In the genomic region with DNA sequence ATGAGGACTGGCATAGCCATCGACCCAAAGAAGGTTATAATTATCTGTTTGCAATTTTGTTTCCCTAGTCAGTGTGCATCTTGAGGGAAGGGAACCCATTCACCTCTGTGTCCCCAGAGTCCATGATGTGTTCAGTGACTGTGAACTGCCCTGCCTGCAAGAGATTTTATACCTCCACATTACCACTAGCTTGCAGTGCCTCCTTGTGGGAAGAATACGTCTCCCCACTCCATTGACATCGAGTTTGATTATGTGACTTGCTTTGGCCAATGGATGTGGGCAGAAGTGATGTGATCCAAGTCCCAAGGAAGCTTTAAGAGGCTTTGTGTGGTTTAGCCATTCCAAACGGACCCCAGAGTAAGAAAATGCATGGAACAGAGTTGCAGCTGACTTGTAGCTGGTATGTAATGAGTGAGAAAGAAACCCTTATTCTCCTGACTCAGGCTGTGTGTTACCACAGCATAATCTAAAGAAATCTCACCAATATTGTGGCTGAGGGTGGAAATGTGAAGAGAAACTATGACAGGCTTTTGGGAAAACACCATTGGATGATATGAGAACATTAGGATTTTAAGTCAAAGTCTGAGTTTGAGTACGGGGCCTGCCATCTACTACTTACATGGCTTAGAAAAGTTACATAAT, we compare ENCODE assay signal across 1 cellular context.
TF ChIP-seq lines count a peak whose summit lies in the region.

No MANE protein-coding gene starts in this region.

TF ChIP-seq in H1, 55 proteins besides CTCF, POLR2A, EP300 and RAD21 (continued from another document):
- TF ChIP-seq, protein P1, sequence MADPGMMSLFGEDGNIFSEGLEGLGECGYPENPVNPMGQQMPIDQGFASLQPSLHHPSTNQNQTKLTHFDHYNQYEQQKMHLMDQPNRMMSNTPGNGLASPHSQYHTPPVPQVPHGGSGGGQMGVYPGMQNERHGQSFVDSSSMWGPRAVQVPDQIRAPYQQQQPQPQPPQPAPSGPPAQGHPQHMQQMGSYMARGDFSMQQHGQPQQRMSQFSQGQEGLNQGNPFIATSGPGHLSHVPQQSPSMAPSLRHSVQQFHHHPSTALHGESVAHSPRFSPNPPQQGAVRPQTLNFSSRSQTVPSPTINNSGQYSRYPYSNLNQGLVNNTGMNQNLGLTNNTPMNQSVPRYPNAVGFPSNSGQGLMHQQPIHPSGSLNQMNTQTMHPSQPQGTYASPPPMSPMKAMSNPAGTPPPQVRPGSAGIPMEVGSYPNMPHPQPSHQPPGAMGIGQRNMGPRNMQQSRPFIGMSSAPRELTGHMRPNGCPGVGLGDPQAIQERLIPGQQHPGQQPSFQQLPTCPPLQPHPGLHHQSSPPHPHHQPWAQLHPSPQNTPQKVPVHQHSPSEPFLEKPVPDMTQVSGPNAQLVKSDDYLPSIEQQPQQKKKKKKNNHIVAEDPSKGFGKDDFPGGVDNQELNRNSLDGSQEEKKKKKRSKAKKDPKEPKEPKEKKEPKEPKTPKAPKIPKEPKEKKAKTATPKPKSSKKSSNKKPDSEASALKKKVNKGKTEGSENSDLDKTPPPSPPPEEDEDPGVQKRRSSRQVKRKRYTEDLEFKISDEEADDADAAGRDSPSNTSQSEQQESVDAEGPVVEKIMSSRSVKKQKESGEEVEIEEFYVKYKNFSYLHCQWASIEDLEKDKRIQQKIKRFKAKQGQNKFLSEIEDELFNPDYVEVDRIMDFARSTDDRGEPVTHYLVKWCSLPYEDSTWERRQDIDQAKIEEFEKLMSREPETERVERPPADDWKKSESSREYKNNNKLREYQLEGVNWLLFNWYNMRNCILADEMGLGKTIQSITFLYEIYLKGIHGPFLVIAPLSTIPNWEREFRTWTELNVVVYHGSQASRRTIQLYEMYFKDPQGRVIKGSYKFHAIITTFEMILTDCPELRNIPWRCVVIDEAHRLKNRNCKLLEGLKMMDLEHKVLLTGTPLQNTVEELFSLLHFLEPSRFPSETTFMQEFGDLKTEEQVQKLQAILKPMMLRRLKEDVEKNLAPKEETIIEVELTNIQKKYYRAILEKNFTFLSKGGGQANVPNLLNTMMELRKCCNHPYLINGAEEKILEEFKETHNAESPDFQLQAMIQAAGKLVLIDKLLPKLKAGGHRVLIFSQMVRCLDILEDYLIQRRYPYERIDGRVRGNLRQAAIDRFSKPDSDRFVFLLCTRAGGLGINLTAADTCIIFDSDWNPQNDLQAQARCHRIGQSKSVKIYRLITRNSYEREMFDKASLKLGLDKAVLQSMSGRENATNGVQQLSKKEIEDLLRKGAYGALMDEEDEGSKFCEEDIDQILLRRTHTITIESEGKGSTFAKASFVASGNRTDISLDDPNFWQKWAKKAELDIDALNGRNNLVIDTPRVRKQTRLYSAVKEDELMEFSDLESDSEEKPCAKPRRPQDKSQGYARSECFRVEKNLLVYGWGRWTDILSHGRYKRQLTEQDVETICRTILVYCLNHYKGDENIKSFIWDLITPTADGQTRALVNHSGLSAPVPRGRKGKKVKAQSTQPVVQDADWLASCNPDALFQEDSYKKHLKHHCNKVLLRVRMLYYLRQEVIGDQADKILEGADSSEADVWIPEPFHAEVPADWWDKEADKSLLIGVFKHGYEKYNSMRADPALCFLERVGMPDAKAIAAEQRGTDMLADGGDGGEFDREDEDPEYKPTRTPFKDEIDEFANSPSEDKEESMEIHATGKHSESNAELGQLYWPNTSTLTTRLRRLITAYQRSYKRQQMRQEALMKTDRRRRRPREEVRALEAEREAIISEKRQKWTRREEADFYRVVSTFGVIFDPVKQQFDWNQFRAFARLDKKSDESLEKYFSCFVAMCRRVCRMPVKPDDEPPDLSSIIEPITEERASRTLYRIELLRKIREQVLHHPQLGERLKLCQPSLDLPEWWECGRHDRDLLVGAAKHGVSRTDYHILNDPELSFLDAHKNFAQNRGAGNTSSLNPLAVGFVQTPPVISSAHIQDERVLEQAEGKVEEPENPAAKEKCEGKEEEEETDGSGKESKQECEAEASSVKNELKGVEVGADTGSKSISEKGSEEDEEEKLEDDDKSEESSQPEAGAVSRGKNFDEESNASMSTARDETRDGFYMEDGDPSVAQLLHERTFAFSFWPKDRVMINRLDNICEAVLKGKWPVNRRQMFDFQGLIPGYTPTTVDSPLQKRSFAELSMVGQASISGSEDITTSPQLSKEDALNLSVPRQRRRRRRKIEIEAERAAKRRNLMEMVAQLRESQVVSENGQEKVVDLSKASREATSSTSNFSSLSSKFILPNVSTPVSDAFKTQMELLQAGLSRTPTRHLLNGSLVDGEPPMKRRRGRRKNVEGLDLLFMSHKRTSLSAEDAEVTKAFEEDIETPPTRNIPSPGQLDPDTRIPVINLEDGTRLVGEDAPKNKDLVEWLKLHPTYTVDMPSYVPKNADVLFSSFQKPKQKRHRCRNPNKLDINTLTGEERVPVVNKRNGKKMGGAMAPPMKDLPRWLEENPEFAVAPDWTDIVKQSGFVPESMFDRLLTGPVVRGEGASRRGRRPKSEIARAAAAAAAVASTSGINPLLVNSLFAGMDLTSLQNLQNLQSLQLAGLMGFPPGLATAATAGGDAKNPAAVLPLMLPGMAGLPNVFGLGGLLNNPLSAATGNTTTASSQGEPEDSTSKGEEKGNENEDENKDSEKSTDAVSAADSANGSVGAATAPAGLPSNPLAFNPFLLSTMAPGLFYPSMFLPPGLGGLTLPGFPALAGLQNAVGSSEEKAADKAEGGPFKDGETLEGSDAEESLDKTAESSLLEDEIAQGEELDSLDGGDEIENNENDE (IDR thresholded peaks at IDR 0.05; ENCODE audit: insufficient replicate concordance, low read length): no peak
- TF ChIP-seq FOSL1 (IDR thresholded peaks at IDR 0.05; ENCODE audit: insufficient read depth, low read depth, low read length) (no peak), CBX8 (IDR thresholded peaks at IDR 0.05; ENCODE audit: borderline replicate concordance, low read depth, low read length) (no peak), YY1 (IDR thresholded peaks at IDR 0.05; ENCODE audit: low read depth, low read length) (no peak), HDAC6 (IDR thresholded peaks at IDR 0.05; ENCODE audit: low read depth, low read length) (no peak), TCF12 (IDR thresholded peaks at IDR 0.05; ENCODE audit: low read depth, low read length) (no peak), KDM5A (IDR thresholded peaks at IDR 0.05; ENCODE audit: low read length) (no peak), JUND (IDR thresholded peaks at IDR 0.05; ENCODE audit: low read length) (no peak), CHD1 (IDR thresholded peaks at IDR 0.05; ENCODE audit: low read depth, low read length) (no peak)
